1 cellular context compared by ENCODE assay signal in the genomic region with DNA sequence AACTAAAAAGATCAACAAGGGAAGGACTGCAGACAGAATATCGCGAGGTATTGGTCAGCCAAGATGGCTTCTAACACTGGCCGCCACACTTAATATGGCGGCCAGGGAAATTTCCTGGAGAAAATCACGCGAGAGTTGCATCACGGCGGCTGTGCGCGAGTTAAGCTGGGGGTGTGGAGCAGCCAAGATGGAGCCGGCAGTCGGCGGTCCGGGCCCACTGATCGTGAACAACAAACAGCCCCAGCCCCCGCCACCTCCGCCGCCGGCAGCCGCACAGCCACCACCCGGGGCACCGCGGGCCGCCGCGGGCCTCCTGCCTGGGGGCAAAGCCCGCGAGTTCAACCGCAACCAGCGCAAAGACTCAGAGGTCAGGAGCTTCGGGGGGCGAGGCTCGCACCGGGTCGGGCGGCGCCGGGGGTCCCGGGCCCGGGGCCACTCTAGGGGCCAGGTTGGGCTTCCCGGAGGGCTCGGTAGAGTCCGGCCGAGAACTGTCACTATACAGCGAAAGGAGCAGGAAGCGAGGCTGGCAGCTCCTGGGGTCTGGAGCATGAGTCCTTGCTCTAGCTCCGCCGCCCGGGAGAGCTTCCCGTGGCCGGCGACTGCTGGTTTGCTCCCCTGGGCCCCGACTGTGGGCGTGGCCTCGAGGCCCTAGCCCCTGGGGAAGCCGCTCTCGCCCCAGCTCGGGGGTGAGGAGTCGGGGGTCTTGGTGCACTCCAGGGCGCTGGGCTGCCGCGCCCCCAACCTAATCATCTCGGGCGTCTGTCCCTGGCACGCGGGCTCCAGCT.
A peak's percentile ranks its signal among the peaks of the same experiment; 100 is the strongest.
TF ChIP-seq lines count a peak whose summit lies in the region.

A gene with protein sequence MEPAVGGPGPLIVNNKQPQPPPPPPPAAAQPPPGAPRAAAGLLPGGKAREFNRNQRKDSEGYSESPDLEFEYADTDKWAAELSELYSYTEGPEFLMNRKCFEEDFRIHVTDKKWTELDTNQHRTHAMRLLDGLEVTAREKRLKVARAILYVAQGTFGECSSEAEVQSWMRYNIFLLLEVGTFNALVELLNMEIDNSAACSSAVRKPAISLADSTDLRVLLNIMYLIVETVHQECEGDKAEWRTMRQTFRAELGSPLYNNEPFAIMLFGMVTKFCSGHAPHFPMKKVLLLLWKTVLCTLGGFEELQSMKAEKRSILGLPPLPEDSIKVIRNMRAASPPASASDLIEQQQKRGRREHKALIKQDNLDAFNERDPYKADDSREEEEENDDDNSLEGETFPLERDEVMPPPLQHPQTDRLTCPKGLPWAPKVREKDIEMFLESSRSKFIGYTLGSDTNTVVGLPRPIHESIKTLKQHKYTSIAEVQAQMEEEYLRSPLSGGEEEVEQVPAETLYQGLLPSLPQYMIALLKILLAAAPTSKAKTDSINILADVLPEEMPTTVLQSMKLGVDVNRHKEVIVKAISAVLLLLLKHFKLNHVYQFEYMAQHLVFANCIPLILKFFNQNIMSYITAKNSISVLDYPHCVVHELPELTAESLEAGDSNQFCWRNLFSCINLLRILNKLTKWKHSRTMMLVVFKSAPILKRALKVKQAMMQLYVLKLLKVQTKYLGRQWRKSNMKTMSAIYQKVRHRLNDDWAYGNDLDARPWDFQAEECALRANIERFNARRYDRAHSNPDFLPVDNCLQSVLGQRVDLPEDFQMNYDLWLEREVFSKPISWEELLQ (plus strand): TSS at position 174 of the 785 bp plus-strand sequence. CDS start 14 bp downstream, at position 188.

TF ChIP-seq in K562, 482 proteins besides CTCF, POLR2A, EP300 and RAD21 (continued from another document):
- TF ChIP-seq, protein P1, sequence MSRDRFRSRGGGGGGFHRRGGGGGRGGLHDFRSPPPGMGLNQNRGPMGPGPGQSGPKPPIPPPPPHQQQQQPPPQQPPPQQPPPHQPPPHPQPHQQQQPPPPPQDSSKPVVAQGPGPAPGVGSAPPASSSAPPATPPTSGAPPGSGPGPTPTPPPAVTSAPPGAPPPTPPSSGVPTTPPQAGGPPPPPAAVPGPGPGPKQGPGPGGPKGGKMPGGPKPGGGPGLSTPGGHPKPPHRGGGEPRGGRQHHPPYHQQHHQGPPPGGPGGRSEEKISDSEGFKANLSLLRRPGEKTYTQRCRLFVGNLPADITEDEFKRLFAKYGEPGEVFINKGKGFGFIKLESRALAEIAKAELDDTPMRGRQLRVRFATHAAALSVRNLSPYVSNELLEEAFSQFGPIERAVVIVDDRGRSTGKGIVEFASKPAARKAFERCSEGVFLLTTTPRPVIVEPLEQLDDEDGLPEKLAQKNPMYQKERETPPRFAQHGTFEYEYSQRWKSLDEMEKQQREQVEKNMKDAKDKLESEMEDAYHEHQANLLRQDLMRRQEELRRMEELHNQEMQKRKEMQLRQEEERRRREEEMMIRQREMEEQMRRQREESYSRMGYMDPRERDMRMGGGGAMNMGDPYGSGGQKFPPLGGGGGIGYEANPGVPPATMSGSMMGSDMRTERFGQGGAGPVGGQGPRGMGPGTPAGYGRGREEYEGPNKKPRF (IDR thresholded peaks at IDR 0.05; ENCODE audit: low read depth, low read length), result no peak
- TF ChIP-seq ELF1 (tag; IDR thresholded peaks at IDR 0.05) (peak; percentile 87), ZNF780A (CRISPR knock-in tag; IDR thresholded peaks at IDR 0.05) (no peak), NFIC (IDR thresholded peaks at IDR 0.05) (0 out of 2 replicates have a peak, but pooled peaks have one; percentile 50), NR2F6 (CRISPR knock-in tag; IDR thresholded peaks at IDR 0.05) (no peak), ZFX (CRISPR knock-in tag; IDR thresholded peaks at IDR 0.05) (peak; percentile 96), TRIM28 (IDR thresholded peaks at IDR 0.05) (no peak), ZNF445 (CRISPR knock-in tag; IDR thresholded peaks at IDR 0.05; ENCODE audit: low read depth) (0 out of 2 replicates have a peak, but pooled peaks have one; percentile 32), CBX1 (IDR thresholded peaks at IDR 0.05; ENCODE audit: low read depth) (no peak; the same call in 1 of the 2 replicates), BCOR (IDR thresholded peaks at IDR 0.05) (no peak), CHD2 (IDR thresholded peaks at IDR 0.05; ENCODE audit: low read depth, low read length) (peak; percentile 99), ESRRA (IDR thresholded peaks at IDR 0.05; ENCODE audit: borderline replicate concordance, low read depth) (0 out of 2 replicates have a peak, but pooled peaks have one; percentile 31), CHCHD3 (CRISPR knock-in tag; IDR thresholded peaks at IDR 0.05) (no peak), ZNF274 (IDR thresholded peaks at IDR 0.05; ENCODE audit: borderline replicate concordance, low read depth, low read length) (peak; percentile 49; the same call in 1 of the 2 replicates), HDAC8 (tag; IDR thresholded peaks at IDR 0.05) (no peak; the same call in 1 of the 2 replicates), ZNF23 (CRISPR knock-in tag; IDR thresholded peaks at IDR 0.05) (no peak)
- TF ChIP-seq, protein P2, sequence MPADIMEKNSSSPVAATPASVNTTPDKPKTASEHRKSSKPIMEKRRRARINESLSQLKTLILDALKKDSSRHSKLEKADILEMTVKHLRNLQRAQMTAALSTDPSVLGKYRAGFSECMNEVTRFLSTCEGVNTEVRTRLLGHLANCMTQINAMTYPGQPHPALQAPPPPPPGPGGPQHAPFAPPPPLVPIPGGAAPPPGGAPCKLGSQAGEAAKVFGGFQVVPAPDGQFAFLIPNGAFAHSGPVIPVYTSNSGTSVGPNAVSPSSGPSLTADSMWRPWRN (IDR thresholded peaks at IDR 0.05; ENCODE audit: low read depth), result no peak
- TF ChIP-seq, protein P3, sequence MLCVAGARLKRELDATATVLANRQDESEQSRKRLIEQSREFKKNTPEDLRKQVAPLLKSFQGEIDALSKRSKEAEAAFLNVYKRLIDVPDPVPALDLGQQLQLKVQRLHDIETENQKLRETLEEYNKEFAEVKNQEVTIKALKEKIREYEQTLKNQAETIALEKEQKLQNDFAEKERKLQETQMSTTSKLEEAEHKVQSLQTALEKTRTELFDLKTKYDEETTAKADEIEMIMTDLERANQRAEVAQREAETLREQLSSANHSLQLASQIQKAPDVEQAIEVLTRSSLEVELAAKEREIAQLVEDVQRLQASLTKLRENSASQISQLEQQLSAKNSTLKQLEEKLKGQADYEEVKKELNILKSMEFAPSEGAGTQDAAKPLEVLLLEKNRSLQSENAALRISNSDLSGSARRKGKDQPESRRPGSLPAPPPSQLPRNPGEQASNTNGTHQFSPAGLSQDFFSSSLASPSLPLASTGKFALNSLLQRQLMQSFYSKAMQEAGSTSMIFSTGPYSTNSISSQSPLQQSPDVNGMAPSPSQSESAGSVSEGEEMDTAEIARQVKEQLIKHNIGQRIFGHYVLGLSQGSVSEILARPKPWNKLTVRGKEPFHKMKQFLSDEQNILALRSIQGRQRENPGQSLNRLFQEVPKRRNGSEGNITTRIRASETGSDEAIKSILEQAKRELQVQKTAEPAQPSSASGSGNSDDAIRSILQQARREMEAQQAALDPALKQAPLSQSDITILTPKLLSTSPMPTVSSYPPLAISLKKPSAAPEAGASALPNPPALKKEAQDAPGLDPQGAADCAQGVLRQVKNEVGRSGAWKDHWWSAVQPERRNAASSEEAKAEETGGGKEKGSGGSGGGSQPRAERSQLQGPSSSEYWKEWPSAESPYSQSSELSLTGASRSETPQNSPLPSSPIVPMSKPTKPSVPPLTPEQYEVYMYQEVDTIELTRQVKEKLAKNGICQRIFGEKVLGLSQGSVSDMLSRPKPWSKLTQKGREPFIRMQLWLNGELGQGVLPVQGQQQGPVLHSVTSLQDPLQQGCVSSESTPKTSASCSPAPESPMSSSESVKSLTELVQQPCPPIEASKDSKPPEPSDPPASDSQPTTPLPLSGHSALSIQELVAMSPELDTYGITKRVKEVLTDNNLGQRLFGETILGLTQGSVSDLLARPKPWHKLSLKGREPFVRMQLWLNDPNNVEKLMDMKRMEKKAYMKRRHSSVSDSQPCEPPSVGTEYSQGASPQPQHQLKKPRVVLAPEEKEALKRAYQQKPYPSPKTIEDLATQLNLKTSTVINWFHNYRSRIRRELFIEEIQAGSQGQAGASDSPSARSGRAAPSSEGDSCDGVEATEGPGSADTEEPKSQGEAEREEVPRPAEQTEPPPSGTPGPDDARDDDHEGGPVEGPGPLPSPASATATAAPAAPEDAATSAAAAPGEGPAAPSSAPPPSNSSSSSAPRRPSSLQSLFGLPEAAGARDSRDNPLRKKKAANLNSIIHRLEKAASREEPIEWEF (CRISPR knock-in tag; IDR thresholded peaks at IDR 0.05), result no peak
- TF ChIP-seq, protein P4, sequence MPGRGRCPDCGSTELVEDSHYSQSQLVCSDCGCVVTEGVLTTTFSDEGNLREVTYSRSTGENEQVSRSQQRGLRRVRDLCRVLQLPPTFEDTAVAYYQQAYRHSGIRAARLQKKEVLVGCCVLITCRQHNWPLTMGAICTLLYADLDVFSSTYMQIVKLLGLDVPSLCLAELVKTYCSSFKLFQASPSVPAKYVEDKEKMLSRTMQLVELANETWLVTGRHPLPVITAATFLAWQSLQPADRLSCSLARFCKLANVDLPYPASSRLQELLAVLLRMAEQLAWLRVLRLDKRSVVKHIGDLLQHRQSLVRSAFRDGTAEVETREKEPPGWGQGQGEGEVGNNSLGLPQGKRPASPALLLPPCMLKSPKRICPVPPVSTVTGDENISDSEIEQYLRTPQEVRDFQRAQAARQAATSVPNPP (IDR thresholded peaks at IDR 0.05; ENCODE audit: borderline replicate concordance, insufficient read depth, insufficient read length), result no peak
- TF ChIP-seq, protein P5, sequence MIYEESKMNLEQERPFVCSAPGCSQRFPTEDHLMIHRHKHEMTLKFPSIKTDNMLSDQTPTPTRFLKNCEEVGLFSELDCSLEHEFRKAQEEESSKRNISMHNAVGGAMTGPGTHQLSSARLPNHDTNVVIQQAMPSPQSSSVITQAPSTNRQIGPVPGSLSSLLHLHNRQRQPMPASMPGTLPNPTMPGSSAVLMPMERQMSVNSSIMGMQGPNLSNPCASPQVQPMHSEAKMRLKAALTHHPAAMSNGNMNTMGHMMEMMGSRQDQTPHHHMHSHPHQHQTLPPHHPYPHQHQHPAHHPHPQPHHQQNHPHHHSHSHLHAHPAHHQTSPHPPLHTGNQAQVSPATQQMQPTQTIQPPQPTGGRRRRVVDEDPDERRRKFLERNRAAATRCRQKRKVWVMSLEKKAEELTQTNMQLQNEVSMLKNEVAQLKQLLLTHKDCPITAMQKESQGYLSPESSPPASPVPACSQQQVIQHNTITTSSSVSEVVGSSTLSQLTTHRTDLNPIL (CRISPR knock-in tag; IDR thresholded peaks at IDR 0.05), result no peak
- TF ChIP-seq, protein P6, sequence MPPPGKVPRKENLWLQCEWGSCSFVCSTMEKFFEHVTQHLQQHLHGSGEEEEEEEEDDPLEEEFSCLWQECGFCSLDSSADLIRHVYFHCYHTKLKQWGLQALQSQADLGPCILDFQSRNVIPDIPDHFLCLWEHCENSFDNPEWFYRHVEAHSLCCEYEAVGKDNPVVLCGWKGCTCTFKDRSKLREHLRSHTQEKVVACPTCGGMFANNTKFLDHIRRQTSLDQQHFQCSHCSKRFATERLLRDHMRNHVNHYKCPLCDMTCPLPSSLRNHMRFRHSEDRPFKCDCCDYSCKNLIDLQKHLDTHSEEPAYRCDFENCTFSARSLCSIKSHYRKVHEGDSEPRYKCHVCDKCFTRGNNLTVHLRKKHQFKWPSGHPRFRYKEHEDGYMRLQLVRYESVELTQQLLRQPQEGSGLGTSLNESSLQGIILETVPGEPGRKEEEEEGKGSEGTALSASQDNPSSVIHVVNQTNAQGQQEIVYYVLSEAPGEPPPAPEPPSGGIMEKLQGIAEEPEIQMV (tag; conservative IDR thresholded peaks at IDR 0.05; ENCODE audit: low read depth), result peak; percentile 55; the same call in 1 of the 2 replicates
- TF ChIP-seq, protein P7, sequence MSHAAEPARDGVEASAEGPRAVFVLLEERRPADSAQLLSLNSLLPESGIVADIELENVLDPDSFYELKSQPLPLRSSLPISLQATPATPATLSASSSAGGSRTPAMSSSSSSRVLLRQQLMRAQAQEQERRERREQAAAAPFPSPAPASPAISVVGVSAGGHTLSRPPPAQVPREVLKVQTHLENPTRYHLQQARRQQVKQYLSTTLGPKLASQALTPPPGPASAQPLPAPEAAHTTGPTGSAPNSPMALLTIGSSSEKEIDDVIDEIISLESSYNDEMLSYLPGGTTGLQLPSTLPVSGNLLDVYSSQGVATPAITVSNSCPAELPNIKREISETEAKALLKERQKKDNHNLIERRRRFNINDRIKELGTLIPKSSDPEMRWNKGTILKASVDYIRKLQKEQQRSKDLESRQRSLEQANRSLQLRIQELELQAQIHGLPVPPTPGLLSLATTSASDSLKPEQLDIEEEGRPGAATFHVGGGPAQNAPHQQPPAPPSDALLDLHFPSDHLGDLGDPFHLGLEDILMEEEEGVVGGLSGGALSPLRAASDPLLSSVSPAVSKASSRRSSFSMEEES (CRISPR knock-in tag; IDR thresholded peaks at IDR 0.05), result no peak
